1 cellular context compared by ENCODE assay signal in the genomic region with DNA sequence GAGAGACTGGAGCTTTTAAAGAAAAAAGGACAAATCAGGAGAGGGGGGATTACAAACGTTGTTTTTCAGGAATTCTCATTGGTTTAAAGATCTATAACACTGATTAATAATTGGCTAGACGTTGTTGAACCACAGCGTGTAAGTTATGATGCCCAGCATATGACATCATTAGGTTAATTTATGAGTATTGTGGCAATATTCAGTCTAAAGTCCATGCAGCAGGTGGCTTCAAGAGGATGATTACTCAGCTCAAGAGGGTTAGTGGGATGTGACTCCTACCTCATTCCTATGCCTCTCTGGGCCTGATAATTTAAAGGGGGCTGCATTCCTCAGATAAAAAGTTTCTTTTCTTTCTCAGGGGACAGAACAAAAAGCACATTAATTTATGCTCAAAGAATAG.
TF ChIP-seq lines count a peak whose summit lies in the region.

No MANE protein-coding gene starts in this region.

TF ChIP-seq in GM23338, 12 proteins besides CTCF, POLR2A, EP300 and RAD21 (continued from another document):
- TF ChIP-seq, protein P1, sequence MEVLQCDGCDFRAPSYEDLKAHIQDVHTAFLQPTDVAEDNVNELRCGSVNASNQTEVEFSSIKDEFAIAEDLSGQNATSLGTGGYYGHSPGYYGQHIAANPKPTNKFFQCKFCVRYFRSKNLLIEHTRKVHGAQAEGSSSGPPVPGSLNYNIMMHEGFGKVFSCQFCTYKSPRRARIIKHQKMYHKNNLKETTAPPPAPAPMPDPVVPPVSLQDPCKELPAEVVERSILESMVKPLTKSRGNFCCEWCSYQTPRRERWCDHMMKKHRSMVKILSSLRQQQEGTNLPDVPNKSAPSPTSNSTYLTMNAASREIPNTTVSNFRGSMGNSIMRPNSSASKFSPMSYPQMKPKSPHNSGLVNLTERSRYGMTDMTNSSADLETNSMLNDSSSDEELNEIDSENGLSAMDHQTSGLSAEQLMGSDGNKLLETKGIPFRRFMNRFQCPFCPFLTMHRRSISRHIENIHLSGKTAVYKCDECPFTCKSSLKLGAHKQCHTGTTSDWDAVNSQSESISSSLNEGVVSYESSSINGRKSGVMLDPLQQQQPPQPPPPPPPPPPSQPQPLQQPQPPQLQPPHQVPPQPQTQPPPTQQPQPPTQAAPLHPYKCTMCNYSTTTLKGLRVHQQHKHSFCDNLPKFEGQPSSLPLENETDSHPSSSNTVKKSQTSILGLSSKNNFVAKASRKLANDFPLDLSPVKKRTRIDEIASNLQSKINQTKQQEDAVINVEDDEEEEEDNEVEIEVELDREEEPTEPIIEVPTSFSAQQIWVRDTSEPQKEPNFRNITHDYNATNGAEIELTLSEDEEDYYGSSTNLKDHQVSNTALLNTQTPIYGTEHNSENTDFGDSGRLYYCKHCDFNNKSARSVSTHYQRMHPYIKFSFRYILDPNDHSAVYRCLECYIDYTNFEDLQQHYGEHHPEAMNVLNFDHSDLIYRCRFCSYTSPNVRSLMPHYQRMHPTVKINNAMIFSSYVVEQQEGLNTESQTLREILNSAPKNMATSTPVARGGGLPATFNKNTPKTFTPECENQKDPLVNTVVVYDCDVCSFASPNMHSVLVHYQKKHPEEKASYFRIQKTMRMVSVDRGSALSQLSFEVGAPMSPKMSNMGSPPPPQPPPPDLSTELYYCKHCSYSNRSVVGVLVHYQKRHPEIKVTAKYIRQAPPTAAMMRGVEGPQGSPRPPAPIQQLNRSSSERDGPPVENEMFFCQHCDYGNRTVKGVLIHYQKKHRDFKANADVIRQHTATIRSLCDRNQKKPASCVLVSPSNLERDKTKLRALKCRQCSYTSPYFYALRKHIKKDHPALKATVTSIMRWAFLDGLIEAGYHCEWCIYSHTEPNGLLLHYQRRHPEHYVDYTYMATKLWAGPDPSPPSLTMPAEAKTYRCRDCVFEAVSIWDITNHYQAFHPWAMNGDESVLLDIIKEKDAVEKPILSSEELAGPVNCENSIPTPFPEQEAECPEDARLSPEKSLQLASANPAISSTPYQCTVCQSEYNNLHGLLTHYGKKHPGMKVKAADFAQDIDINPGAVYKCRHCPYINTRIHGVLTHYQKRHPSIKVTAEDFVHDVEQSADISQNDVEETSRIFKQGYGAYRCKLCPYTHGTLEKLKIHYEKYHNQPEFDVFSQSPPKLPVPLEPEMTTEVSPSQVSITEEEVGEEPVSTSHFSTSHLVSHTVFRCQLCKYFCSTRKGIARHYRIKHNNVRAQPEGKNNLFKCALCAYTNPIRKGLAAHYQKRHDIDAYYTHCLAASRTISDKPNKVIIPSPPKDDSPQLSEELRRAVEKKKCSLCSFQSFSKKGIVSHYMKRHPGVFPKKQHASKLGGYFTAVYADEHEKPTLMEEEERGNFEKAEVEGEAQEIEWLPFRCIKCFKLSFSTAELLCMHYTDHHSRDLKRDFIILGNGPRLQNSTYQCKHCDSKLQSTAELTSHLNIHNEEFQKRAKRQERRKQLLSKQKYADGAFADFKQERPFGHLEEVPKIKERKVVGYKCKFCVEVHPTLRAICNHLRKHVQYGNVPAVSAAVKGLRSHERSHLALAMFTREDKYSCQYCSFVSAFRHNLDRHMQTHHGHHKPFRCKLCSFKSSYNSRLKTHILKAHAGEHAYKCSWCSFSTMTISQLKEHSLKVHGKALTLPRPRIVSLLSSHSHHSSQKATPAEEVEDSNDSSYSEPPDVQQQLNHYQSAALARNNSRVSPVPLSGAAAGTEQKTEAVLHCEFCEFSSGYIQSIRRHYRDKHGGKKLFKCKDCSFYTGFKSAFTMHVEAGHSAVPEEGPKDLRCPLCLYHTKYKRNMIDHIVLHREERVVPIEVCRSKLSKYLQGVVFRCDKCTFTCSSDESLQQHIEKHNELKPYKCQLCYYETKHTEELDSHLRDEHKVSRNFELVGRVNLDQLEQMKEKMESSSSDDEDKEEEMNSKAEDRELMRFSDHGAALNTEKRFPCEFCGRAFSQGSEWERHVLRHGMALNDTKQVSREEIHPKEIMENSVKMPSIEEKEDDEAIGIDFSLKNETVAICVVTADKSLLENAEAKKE (CRISPR knock-in tag; IDR thresholded peaks at IDR 0.05) = no peak
- TF ChIP-seq ZNF114 (CRISPR knock-in tag; IDR thresholded peaks at IDR 0.05) (no peak), EZH2phosphoT487 (IDR thresholded peaks at IDR 0.05; ENCODE audit: unreplicated experiment) (no peak), CREB1 (CRISPR knock-in tag; IDR thresholded peaks at IDR 0.05; ENCODE audit: low read depth) (no peak), STAT1 (IDR thresholded peaks at IDR 0.05; ENCODE audit: unreplicated experiment) (no peak), NANOG (IDR thresholded peaks at IDR 0.05; ENCODE audit: borderline replicate concordance) (no peak), POLR2AphosphoS5 (IDR thresholded peaks at IDR 0.05; ENCODE audit: low read depth) (no peak)
- TF ChIP-seq, protein P2, sequence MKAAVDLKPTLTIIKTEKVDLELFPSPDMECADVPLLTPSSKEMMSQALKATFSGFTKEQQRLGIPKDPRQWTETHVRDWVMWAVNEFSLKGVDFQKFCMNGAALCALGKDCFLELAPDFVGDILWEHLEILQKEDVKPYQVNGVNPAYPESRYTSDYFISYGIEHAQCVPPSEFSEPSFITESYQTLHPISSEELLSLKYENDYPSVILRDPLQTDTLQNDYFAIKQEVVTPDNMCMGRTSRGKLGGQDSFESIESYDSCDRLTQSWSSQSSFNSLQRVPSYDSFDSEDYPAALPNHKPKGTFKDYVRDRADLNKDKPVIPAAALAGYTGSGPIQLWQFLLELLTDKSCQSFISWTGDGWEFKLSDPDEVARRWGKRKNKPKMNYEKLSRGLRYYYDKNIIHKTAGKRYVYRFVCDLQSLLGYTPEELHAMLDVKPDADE (IDR thresholded peaks at IDR 0.05) = no peak
